Comparison of ENCODE assay signal across 2 cellular contexts in the genomic region with DNA sequence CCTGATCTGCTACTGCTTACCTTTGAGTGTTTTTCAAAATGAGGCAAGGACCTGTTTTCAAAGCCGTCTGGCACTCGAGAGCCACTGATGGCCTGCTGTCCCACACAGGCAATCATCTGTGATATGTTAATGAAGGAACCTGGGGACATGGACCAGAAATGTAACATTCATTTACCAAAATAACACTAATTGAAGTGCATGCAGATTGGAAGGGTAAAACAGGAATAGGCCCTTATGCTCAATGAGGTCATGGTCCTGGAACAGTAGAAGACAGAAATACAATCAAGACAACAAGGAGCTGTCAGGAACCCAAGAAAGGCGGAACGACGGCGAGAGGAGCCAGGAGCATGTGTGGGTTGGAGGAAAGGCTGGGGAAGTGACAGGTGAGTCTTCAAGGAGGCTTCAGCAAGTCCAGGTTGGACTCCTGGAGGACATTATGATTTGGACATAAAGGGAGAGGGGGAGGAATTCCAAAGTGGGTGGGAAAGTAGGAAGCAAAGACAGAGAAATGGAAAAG.
TF ChIP-seq lines count a peak whose summit lies in the region.

No MANE protein-coding gene starts in this region.

TF ChIP-seq in HEK293, 187 proteins besides CTCF, POLR2A, EP300 and RAD21:
- TF ChIP-seq ZNF621 (tag by site-specific recombination; IDR thresholded peaks at IDR 0.05) (no peak), EGR2 (tag by site-specific recombination; IDR thresholded peaks at IDR 0.05; ENCODE audit: low read depth) (peak; percentile 58), ZFHX2 (tag by site-specific recombination; conservative IDR thresholded peaks at IDR 0.05) (0 out of 2 replicates have a peak, but pooled peaks have one; percentile 29)
TF ChIP-seq in HEK293: peak in this region for 2.

TF ChIP-seq in HepG2, 621 proteins besides CTCF, POLR2A, EP300 and RAD21:
- no peak for TF ChIP-seq NFKB2 (CRISPR knock-in tag; IDR thresholded peaks at IDR 0.05; ENCODE audit: borderline replicate concordance)
TF ChIP-seq in HepG2: peak in this region for 0.
